In the genomic region with DNA sequence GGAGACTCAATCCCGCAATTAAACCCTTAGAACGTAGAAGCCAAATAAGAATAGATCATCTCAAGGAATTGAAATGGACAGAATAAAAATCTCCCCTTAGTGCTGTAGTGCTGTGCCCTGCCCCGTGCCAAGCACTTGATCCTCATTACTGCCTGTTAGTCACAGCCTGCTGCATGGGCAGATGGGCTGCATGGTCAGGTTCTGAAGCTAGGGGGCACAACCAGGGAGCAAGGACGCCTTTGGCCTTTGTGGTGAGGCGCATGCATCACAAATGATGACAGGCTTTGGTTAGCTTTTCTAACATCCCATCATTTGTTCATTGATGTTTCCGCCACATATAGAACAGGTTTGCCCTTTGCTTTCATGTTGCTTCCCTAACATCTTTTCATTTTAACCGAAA, we compare ENCODE assay signal across 18 cellular contexts.
DNase-seq lines count a peak whose midpoint lies in the region; ATAC-seq, FAIRE-seq and TF ChIP-seq lines count a peak whose summit lies in the region.
"Had no signal": no experiment of that assay in that cellular context is flagged by ENCODE, and none has a peak within 500 bp of the region (broad histone marks: within the 10 kb centered on the region; RNA-seq: fewer than 3 reads in every experiment).

No MANE protein-coding gene starts in this region.

- no peak overlapping the region for H2BK5ac ChIP-seq in H1 (ENCODE audit: low read depth, low read length)
- no peak overlapping the region for H2BK5ac ChIP-seq in mesendoderm (ENCODE audit: low read length)

- no peaks in the 10 kb centered on the region for H3K79me1 ChIP-seq in H1 (ENCODE audit: low read depth, low read length)
- H3K79me1 ChIP-seq in mesendoderm (ENCODE audit: low read length), result no peaks in the 10 kb centered on the region

- H2AK5ac ChIP-seq in H1 (ENCODE audit: low read depth, low read length), result no peak overlapping the region
- no peak overlapping the region for H2AK5ac ChIP-seq in mesendoderm (ENCODE audit: low read length)

- no peak overlapping the region for H3K4ac ChIP-seq in H1 (replicated peaks; ENCODE audit: insufficient read length, low read depth, low read length)
- H3K4ac ChIP-seq in mesendoderm (ENCODE audit: low read depth, low read length), result no peak overlapping the region

- DNase-seq in H1 (ENCODE audit: low read depth in 1 of 2, low spot score in 2 of 2) (peak in 1 of 2 experiments; percentile 53), mesendoderm (peak; percentile 26), type B pancreatic cell (ENCODE audit: extremely low spot score, unreplicated experiment) (no peak), NOMO-1 treated with dmso at 0.1 percent for 144 hours (lab: John Stamatoyannopoulos, UW; ENCODE audit: unreplicated experiment) (no peak)
- DNase-seq in activated CD8-positive, alpha-beta T cell treated with anti-CD3 and anti-CD28 coated beads for 36 hours, result no peak
- no peak for DNase-seq in activated CD4-positive, alpha-beta T cell treated with anti-CD3 and anti-CD28 coated beads for 4 hours
- DNase-seq: DMS79 treated with DMSO at 0.1 percent for 48 hours, MG63, NCI-H1092 treated with DMSO at 0.1 percent for 48 hours, NCI-H146, NCI-H2029 treated with DMSO at 0.1 percent for 48 hours, NCI-H2171, NCI-H526, OCI-M1, SHP77 treated with DMSO at 0.1 percent for 48 hours, SK-N-SH had no signal

- H3K27me3 Mint-ChIP-seq in type B pancreatic cell, result no peaks in the 10 kb centered on the region
- no peaks in the 10 kb centered on the region for H3K27me3 Mint-ChIP-seq in activated CD8-positive, alpha-beta T cell treated with anti-CD3 and anti-CD28 coated beads for 36 hours

- H3K18ac ChIP-seq in H1 (ENCODE audit: extremely low read depth, low read length), result no peak overlapping the region
- H3K18ac ChIP-seq in mesendoderm (ENCODE audit: low read length), result no peak overlapping the region

- H3K56ac ChIP-seq in H1 (replicated peaks; ENCODE audit: insufficient read length, low read depth, low read length), result no peak overlapping the region
- no peak overlapping the region for H3K56ac ChIP-seq in mesendoderm (ENCODE audit: low read length)

- no peaks in the 10 kb centered on the region for H3F3A ChIP-seq in Loucy (ENCODE audit: low read depth)

- no peaks in the 10 kb centered on the region for H3K36me3 ChIP-seq in Loucy (ENCODE audit: insufficient read depth, low read length)
- H3K36me3 ChIP-seq in H1 (ENCODE audit: control insufficient read depth in 2 of 4, insufficient read depth in 4 of 4, low read length in 3 of 4), result no peaks in the 10 kb centered on the region
- no peaks in the 10 kb centered on the region for H3K36me3 ChIP-seq in mesendoderm (ENCODE audit: control insufficient read depth, insufficient read depth, low read length)
- H3K36me3 ChIP-seq: MG63 had no signal

- H3K4me3 ChIP-seq in Loucy (ENCODE audit: low read length, poor library complexity, severe bottlenecking) (no peak overlapping the region), H1 (ENCODE audit: extremely low read depth in 1 of 4, insufficient read depth in 2 of 4, low read depth in 3 of 4, low read length in 4 of 4) (no peak overlapping the region), mesendoderm (ENCODE audit: low read length) (no peak overlapping the region)
- H3K4me3 ChIP-seq: MG63 had no signal

- intact Hi-C loops in activated CD8-positive, alpha-beta T cell treated with anti-CD3 and anti-CD28 coated beads for 36 hours (cut with micrococcal nuclease), result no loop called here

- no peak for TF ChIP-seq EP300 in H1 (IDR thresholded peaks at IDR 0.05; ENCODE audit: borderline replicate concordance in 1 of 2, low read depth in 2 of 2, low read length in 2 of 2)

- H3K79me2 ChIP-seq in Loucy (ENCODE audit: insufficient read depth, low read length) (no peaks in the 10 kb centered on the region), H1 (ENCODE audit: control insufficient read depth in 1 of 2, insufficient read depth in 2 of 2, low read length in 2 of 2) (no peaks in the 10 kb centered on the region), mesendoderm (ENCODE audit: control insufficient read depth, insufficient read depth, low read length) (no peaks in the 10 kb centered on the region)

- H3K9me3 Mint-ChIP-seq in type B pancreatic cell, result no peaks in the 10 kb centered on the region
- peaks cover 4% of the 10 kb centered on the region for H3K9me3 Mint-ChIP-seq in activated CD8-positive, alpha-beta T cell treated with anti-CD3 and anti-CD28 coated beads for 36 hours

- no peak for ATAC-seq in activated CD8-positive, alpha-beta T cell treated with anti-CD3 and anti-CD28 coated beads for 36 hours

- FAIRE-seq in H1 (lab: Jason Lieb, UNC), result peak; percentile 77

- H4K5ac ChIP-seq in H1 (ENCODE audit: insufficient read length, low read depth, low read length), result no peak overlapping the region
- no peak overlapping the region for H4K5ac ChIP-seq in mesendoderm (ENCODE audit: low read length)

- peak; percentile 53 to 69 for TF ChIP-seq RAD21 in H1 (IDR thresholded peaks at IDR 0.05 in 1 of 2, conservative IDR thresholded peaks at IDR 0.05 in 1 of 2; ENCODE audit: low read depth in 2 of 2, low read length in 2 of 2)

- no peak overlapping the region for H3K23ac ChIP-seq in H1 (ENCODE audit: insufficient read length)
- H3K23ac ChIP-seq in mesendoderm (ENCODE audit: low read length), result no peak overlapping the region

- H3K27ac ChIP-seq in H1 (ENCODE audit: low read depth, low read length), result no peak overlapping the region
- no peak overlapping the region for H3K27ac ChIP-seq in mesendoderm (ENCODE audit: low read depth, low read length)
- H3K27ac ChIP-seq: HL-60 had no signal

- CTCF ChIA-PET in H1 (lab: Charles Lee; ENCODE audit: partially characterized antibody), result interaction anchor here (0.6 to 7.8 kb wide), 22 partner anchors 13 to 497 kb away, joined by 3 to 64 read pairs (median 4); no protein-coding TSS in a partner anchor
- CTCF ChIA-PET in activated CD8-positive, alpha-beta T cell treated with anti-CD3 and anti-CD28 coated beads for 36 hours (lab: Charles Lee), result no interaction called here

- H3K4me3 Mint-ChIP-seq in type B pancreatic cell, result no peak overlapping the region
- no peak overlapping the region for H3K4me3 Mint-ChIP-seq in activated CD8-positive, alpha-beta T cell treated with anti-CD3 and anti-CD28 coated beads for 36 hours

- no peak overlapping the region for H4K91ac ChIP-seq in H1 (replicated peaks; ENCODE audit: insufficient read length, low read length)

- H3K23me2 ChIP-seq in H1 (ENCODE audit: low read depth, low read length), result no peaks in the 10 kb centered on the region

- no peak overlapping the region for H2BK20ac ChIP-seq in H1 (ENCODE audit: low read length)

- H2BK15ac ChIP-seq in H1 (ENCODE audit: low read length) (no peak overlapping the region), mesendoderm (replicated peaks; ENCODE audit: low read depth) (no peak overlapping the region)

- no peak for TF ChIP-seq POLR2A in H1 (IDR thresholded peaks at IDR 0.05; ENCODE audit: control extremely low read depth in 1 of 2, low read depth in 2 of 2, low read length in 2 of 2)

- H3K9ac ChIP-seq in Loucy (ENCODE audit: low read depth, low read length, poor library complexity, severe bottlenecking) (no peak overlapping the region), H1 (replicated peaks in 1 of 4; ENCODE audit: extremely low read depth in 1 of 4, low read depth in 3 of 4, low read length in 3 of 4) (no peak overlapping the region), mesendoderm (ENCODE audit: low read length) (no peak overlapping the region)
- H3K9ac ChIP-seq: SK-N-SH had no signal

- peaks cover 45% of the 10 kb centered on the region for H3K4me1 Mint-ChIP-seq in type B pancreatic cell (ENCODE audit: unreplicated experiment)
- no peaks in the 10 kb centered on the region for H3K4me1 Mint-ChIP-seq in activated CD8-positive, alpha-beta T cell treated with anti-CD3 and anti-CD28 coated beads for 36 hours (ENCODE audit: low read depth)

- no peaks in the 10 kb centered on the region for H3K36me3 Mint-ChIP-seq in type B pancreatic cell
- H3K36me3 Mint-ChIP-seq in activated CD8-positive, alpha-beta T cell treated with anti-CD3 and anti-CD28 coated beads for 36 hours (ENCODE audit: low read depth), result no peaks in the 10 kb centered on the region

- 77% methylated on average over 7 of the region's 7 CpGs; no CpG with 5 or more reads in 1 of the 2 experiments for WGBS in H1 (ENCODE audit: extremely low coverage in 1 of 2, insufficient coverage in 1 of 2, insufficient read length in 1 of 2, insufficient replicate concordance in 2 of 2, low coverage in 1 of 2, low lambda C conversion rate in 2 of 2, missing lambda C conversion rate in 1 of 2), 2 experiments
- no CpG with 5 or more reads among the region's 7 CpGs for WGBS in mesendoderm (ENCODE audit: extremely low coverage, insufficient coverage, low lambda C conversion rate)

- no peak overlapping the region for H3K4me2 ChIP-seq in Loucy (ENCODE audit: low read depth, low read length, poor library complexity, severe bottlenecking)
- H3K4me2 ChIP-seq in H1 (ENCODE audit: insufficient read depth in 1 of 2, low read depth in 2 of 2, low read length in 2 of 2), result no peak overlapping the region
- no peak overlapping the region for H3K4me2 ChIP-seq in mesendoderm (ENCODE audit: low read length)
- H3K4me2 ChIP-seq: SK-N-SH had no signal

- POLR2A ChIA-PET in H1 (lab: Charles Lee; ENCODE audit: partially characterized antibody), result no interaction called here
- POLR2A ChIA-PET in activated CD8-positive, alpha-beta T cell treated with anti-CD3 and anti-CD28 coated beads for 36 hours (lab: Charles Lee), result no interaction called here

- TF ChIP-seq CTCF in Loucy (conservative IDR thresholded peaks at IDR 0.05; ENCODE audit: low read length), result peak; percentile 32; the same call in 1 of the 2 replicates
- peak; percentile 60 to 83 (median 77) for TF ChIP-seq CTCF in H1 (IDR thresholded peaks at IDR 0.05; ENCODE audit: control extremely low read depth in 1 of 3, insufficient read depth in 1 of 3, low read depth in 1 of 3, low read length in 3 of 3)
- TF ChIP-seq CTCF in type B pancreatic cell (conservative IDR thresholded peaks at IDR 0.05), result no peak
- TF ChIP-seq CTCF in activated CD8-positive, alpha-beta T cell treated with anti-CD3 and anti-CD28 coated beads for 36 hours (IDR thresholded peaks at IDR 0.05), result no peak

- H3K14ac ChIP-seq in H1 (ENCODE audit: insufficient read length), result no peak overlapping the region

- H2BK12ac ChIP-seq in H1 (ENCODE audit: low read depth, low read length), result no peak overlapping the region

- no peaks in the 10 kb centered on the region for H3K9me2 ChIP-seq in Loucy (replicated peaks; ENCODE audit: low read depth, low read length)
- H3K9me2 ChIP-seq: SK-N-SH had no signal

- H4K20me1 ChIP-seq in Loucy (ENCODE audit: insufficient read depth, low read length, poor library complexity, severe bottlenecking) (no peaks in the 10 kb centered on the region), H1 (replicated peaks in 1 of 2; ENCODE audit: control insufficient read depth in 1 of 2, insufficient read depth in 2 of 2, low read length in 2 of 2) (no peaks in the 10 kb centered on the region)

- H3K9me3 ChIP-seq in Loucy (ENCODE audit: insufficient read depth, low read depth, low read length) (no peaks in the 10 kb centered on the region), H1 (ENCODE audit: insufficient read depth in 2 of 2, low read depth in 1 of 2, low read length in 1 of 2) (no peaks in the 10 kb centered on the region)
- H3K9me3 ChIP-seq: MG63, SK-N-SH had no signal

- no peaks in the 10 kb centered on the region for H3K27me3 ChIP-seq in Loucy (ENCODE audit: insufficient read depth, low read length, poor library complexity, severe bottlenecking)
- no peaks in the 10 kb centered on the region for H3K27me3 ChIP-seq in H1 (replicated peaks in 1 of 4; ENCODE audit: control insufficient read depth in 3 of 4, extremely low read depth in 1 of 4, insufficient read depth in 3 of 4, low read length in 3 of 4)
- H3K27me3 ChIP-seq in mesendoderm (ENCODE audit: insufficient read depth, low read length, poor library complexity), result no peaks in the 10 kb centered on the region
- H3K27me3 ChIP-seq: MG63 had no signal

- H4K8ac ChIP-seq in H1 (ENCODE audit: extremely low read depth, insufficient read depth, low read length) (no peak overlapping the region), mesendoderm (ENCODE audit: low read depth, low read length) (no peak overlapping the region)

- no peaks in the 10 kb centered on the region for H3K4me1 ChIP-seq in Loucy (ENCODE audit: insufficient read depth, low read length, poor library complexity, severe bottlenecking)
- H3K4me1 ChIP-seq in H1 (replicated peaks in 1 of 4; ENCODE audit: control insufficient read depth in 3 of 4, insufficient read depth in 4 of 4, low read length in 3 of 4), result peaks cover 0 to 3% (median 1%) of the 10 kb centered on the region in 4 experiments; a peak in 4 of 7 replicates
- H3K4me1 ChIP-seq in mesendoderm (ENCODE audit: control insufficient read depth, low read depth, low read length), result peaks cover 3% of the 10 kb centered on the region

- H3K27ac Mint-ChIP-seq in type B pancreatic cell, result peak overlapping the region; percentile 30
- no peak overlapping the region for H3K27ac Mint-ChIP-seq in activated CD8-positive, alpha-beta T cell treated with anti-CD3 and anti-CD28 coated beads for 36 hours

- H2BK120ac ChIP-seq in H1 (replicated peaks; ENCODE audit: low read depth, low read length), result no peak overlapping the region
- H2BK120ac ChIP-seq in mesendoderm (ENCODE audit: low read depth, low read length), result no peak overlapping the region

- H2AFZ ChIP-seq in Loucy (ENCODE audit: low read length) (no peak overlapping the region), H1 (ENCODE audit: low read length) (no peak overlapping the region)

Comparison
In these comparisons a context has a peak if more than half of its experiments do, and no peak if none do; other contexts are left out.
1. CTCF ChIP-seq: peak in Loucy (single experiment) and H1 (3 of 3); none in type B pancreatic cell (single experiment) and activated CD8-positive, alpha-beta T cell treated with anti-CD3 and anti-CD28 coated beads for 36 hours (single experiment).